12 cellular contexts compared by ENCODE assay signal in genomic region chr21:41764558-41765392, GRCh38. TPM values are rescaled to one million over a fixed set of nuclear protein-coding genes. Genes with fewer than 3 reads are reported as not detected.
DNase-seq lines count a peak whose midpoint lies in the region; ATAC-seq, FAIRE-seq and TF ChIP-seq lines count a peak whose summit lies in the region.
"Had no signal": no experiment of that assay in that cellular context is flagged by ENCODE, and none has a peak within 500 bp of the region (broad histone marks: within the 10 kb centered on the region; RNA-seq: fewer than 3 reads in every experiment).

No MANE protein-coding gene starts in this region.

- H3K36me3 ChIP-seq in Panc1 (ENCODE audit: control insufficient read depth, insufficient read depth, low read length), result no peaks in the 10 kb centered on the region; the same call in 1 of the 2 replicates
- peaks cover 0 to 8% (median 0%) of the 10 kb centered on the region in 3 donors for H3K36me3 ChIP-seq in esophagus squamous epithelium
- no peaks in the 10 kb centered on the region for H3K36me3 ChIP-seq in pancreas
- H3K36me3 ChIP-seq in ovary, result no peaks in the 10 kb centered on the region
- H3K36me3 ChIP-seq: neutrophil had no signal

- TF ChIP-seq POLR2A in esophagus squamous epithelium (IDR thresholded peaks at IDR 0.05) (peak in 1 of 4 donors; percentile 20), ovary (IDR thresholded peaks at IDR 0.05) (no peak)

- H3K27ac ChIP-seq in Panc1 (ENCODE audit: low read length), result peak overlapping the region; percentile 98
- H3K27ac ChIP-seq in esophagus squamous epithelium, result peak overlapping the region; percentile 89 to 97 (median 96)
- peak overlapping the region; percentile 33 to 96 (median 93) for H3K27ac ChIP-seq in pancreas
- H3K27ac ChIP-seq in ovary, result no peak overlapping the region
- H3K27ac ChIP-seq: neutrophil had no signal

- TF ChIP-seq EP300 in ovary (IDR thresholded peaks at IDR 0.05), result no peak

- POLR2A ChIA-PET in Panc1 (lab: Charles Lee) (interaction anchor here (0.5 to 1.1 kb wide), 2 partner anchors 13 to 85 kb away, joined by 3 to 5 read pairs; no protein-coding TSS in a partner anchor), HEK293T (lab: Yijun Ruan, JAX) (no interaction called here)

- peak; percentile 72 for DNase-seq in DMS53 (lab: John Stamatoyannopoulos, UW)
- no peak for DNase-seq in Panc1 (ENCODE audit: low read depth, low spot score)
- DNase-seq in esophagus squamous epithelium (lab: John Stamatoyannopoulos, UW), result no peak
- DNase-seq in pancreas, result peak in 4 of 6 donors; percentile 51 to 70 (median 65)
- no peak for DNase-seq in ovary
- no peak for DNase-seq in globus pallidus (ENCODE audit: low spot score)
- no peak for DNase-seq in HEK293T (ENCODE audit: extremely low spot score)
- DNase-seq: activated CD8-positive, alpha-beta memory T cell treated with anti-CD3 and anti-CD28 coated beads for 24 hours; C1 segment of cervical spinal cord; stimulated activated CD4-positive, alpha-beta T cell treated with anti-CD3 and anti-CD28 coated beads, Interleukin-4, amount 100 ng/mL, for 1 hour had no signal

- intact Hi-C loops in Panc1 (cut with micrococcal nuclease; ENCODE audit: unreplicated experiment) (no loop called here), esophagus squamous epithelium (cut with DNase I) (no loop called here), pancreas (cut with DNase I) (no loop called here), ovary (cut with DNase I) (no loop called here)

- BruUV-seq in Panc1 (replicated peaks; lab: Mats Ljungman, UMichigan), result no TSS peak

- ATAC-seq in Panc1, result no peak
- peak in 3 of 4 donors; percentile 6 to 21 (median 17) for ATAC-seq in pancreas
- ATAC-seq in HG03025 (IDR thresholded peaks at IDR 0.05; ENCODE audit: low FRiP score, unreplicated experiment), result no peak

- H3K9me3 ChIP-seq in Panc1 (ENCODE audit: control insufficient read depth, insufficient read depth, low read depth, low read length) (no peaks in the 10 kb centered on the region), esophagus squamous epithelium (no peaks in the 10 kb centered on the region), pancreas (no peaks in the 10 kb centered on the region), ovary (no peaks in the 10 kb centered on the region)
- H3K9me3 ChIP-seq: neutrophil had no signal

- H3K4me1 ChIP-seq in Panc1 (ENCODE audit: control insufficient read depth, insufficient read depth, low read length), result peaks cover 18% of the 10 kb centered on the region
- H3K4me1 ChIP-seq in esophagus squamous epithelium, result peaks cover 25 to 84% (median 41%) of the 10 kb centered on the region in 3 donors
- H3K4me1 ChIP-seq in pancreas, result peaks cover 29 to 50% (median 36%) of the 10 kb centered on the region in 3 donors
- no peaks in the 10 kb centered on the region for H3K4me1 ChIP-seq in ovary (ENCODE audit: insufficient read depth)

- no peak for FAIRE-seq in pancreas (lab: Jason Lieb, UNC)

- H3K4me3 ChIP-seq in Panc1 (ENCODE audit: low read depth in 2 of 2, low read length in 2 of 2) (peak overlapping the region; percentile 72 to 91), esophagus squamous epithelium (peak overlapping the region; percentile 52 to 80 (median 64)), pancreas (peak overlapping the region in 2 of 4 donors; percentile 74 to 79), ovary (no peak overlapping the region)

- in situ Hi-C loops in Panc1 (cut with HindIII; ENCODE audit: low pct_unique_long_range_greater_than_20kb, low sequenced_read_pairs), result loop anchor here (25.0 kb wide), 1 partner anchor 152 kb away; no protein-coding TSS in a partner anchor

- TF ChIP-seq CTCF in Panc1 (IDR thresholded peaks at IDR 0.05) (no peak), esophagus squamous epithelium (IDR thresholded peaks at IDR 0.05) (no peak), pancreas (IDR thresholded peaks at IDR 0.05) (no peak), ovary (IDR thresholded peaks at IDR 0.05) (no peak)

- H3K27me3 ChIP-seq in Panc1 (ENCODE audit: control insufficient read depth, insufficient read depth, low read length), result no peaks in the 10 kb centered on the region
- peaks cover 0 to 100% (median 9%) of the 10 kb centered on the region in 4 donors for H3K27me3 ChIP-seq in esophagus squamous epithelium
- H3K27me3 ChIP-seq in pancreas, result no peaks in the 10 kb centered on the region
- no peaks in the 10 kb centered on the region for H3K27me3 ChIP-seq in ovary

- 30 to 34% methylated on average over 6 of the region's 6 CpGs for WGBS in esophagus squamous epithelium, 2 donors
- WGBS in pancreas, 2 donors, result 14 to 17% methylated on average over 6 of the region's 6 CpGs
- WGBS in ovary, 3 donors, result 82 to 89% (median 87%) methylated on average over 6 of the region's 6 CpGs

- CTCF ChIA-PET in Panc1 (lab: Charles Lee) (interaction anchor here (0.6 kb wide), 1 partner anchor 13 kb away, joined by 3 read pairs; no protein-coding TSS in a partner anchor), HEK293T (lab: Yijun Ruan, JAX) (interaction anchor here (1.8 kb wide), 1 partner anchor 153 kb away, joined by 6 read pairs; no protein-coding TSS in a partner anchor)

TF ChIP-seq in HEK293T, 16 proteins besides CTCF, POLR2A, EP300 and RAD21:
- no peak for TF ChIP-seq FOXM1 (IDR thresholded peaks at IDR 0.05; ENCODE audit: borderline replicate concordance)

RNA-seq across cellular contexts. Expression of gene RIPK4, which starts 2.1 kb away (rescaled TPM):
- 67.4 TPM for total RNA-seq in Panc1 (2021; ENCODE audit: unreplicated experiment)
- 76.4 TPM for polyA plus RNA-seq in Panc1 (2012; ENCODE audit: insufficient read length)
- total RNA-seq in esophagus squamous epithelium, result 10 to 100 TPM; 41.1 to 93.5 (median 68.8) TPM
- 10 to 100 TPM in 4 of 6 donors, 1 to 10 TPM in 2; 7.7 to 18.2 (median 12.8) TPM for total RNA-seq in pancreas
- polyA plus RNA-seq in pancreas, result 10 to 100 TPM in 1 of 2 donors, 1 to 10 TPM in 1; 9.4 to 16.6 TPM
- 10 to 100 TPM in 1 of 7 donors, 1 to 10 TPM in 3, under 1 TPM in 3; 0.08 to 12.4 (median 1.5) TPM for total RNA-seq in ovary
- under 1 TPM; 0.08 to 0.10 TPM for polyA plus RNA-seq in ovary

Comparison
In these comparisons a context has a peak if more than half of its experiments do, and no peak if none do; other contexts are left out.
1. DNase-seq: peak in DMS53 (single experiment) and pancreas (4 of 6); none in Panc1 (single experiment), esophagus squamous epithelium (single experiment), ovary (0 of 5), globus pallidus (single experiment) and HEK293T (single experiment).
2. ATAC-seq: peak in pancreas (3 of 4); none in Panc1 (single experiment) and HG03025 (single experiment).
3. H3K27ac ChIP-seq: peak in Panc1 (single experiment), esophagus squamous epithelium (4 of 4) and pancreas (4 of 4); none in ovary (0 of 2).